Comparison of ENCODE assay signal across 8 cellular contexts in genomic region chr15:60590935-60591490, GRCh38.
DNase-seq lines count a peak whose midpoint lies in the region; ATAC-seq, FAIRE-seq and TF ChIP-seq lines count a peak whose summit lies in the region.

No MANE protein-coding gene starts in this region.

- TF ChIP-seq RAD21 in H1 (IDR thresholded peaks at IDR 0.05 in 1 of 2, conservative IDR thresholded peaks at IDR 0.05 in 1 of 2; ENCODE audit: low read depth in 2 of 2, low read length in 2 of 2) = peak in 1 of 2 experiments; percentile 5; a peak in 1 of 4 replicates

- no peak overlapping the region for H4K91ac ChIP-seq in H1 (replicated peaks; ENCODE audit: insufficient read length, low read length)

- H3K79me1 ChIP-seq in H1 (ENCODE audit: low read depth, low read length) (no peaks in the 10 kb centered on the region), mesendoderm (ENCODE audit: low read length) (peaks cover 2% of the 10 kb centered on the region)

- no peaks in the 10 kb centered on the region for H3K9me3 ChIP-seq in H1 (ENCODE audit: insufficient read depth in 2 of 2, low read depth in 1 of 2, low read length in 1 of 2)

- H4K5ac ChIP-seq in H1 (ENCODE audit: insufficient read length, low read depth, low read length) (no peak overlapping the region), mesendoderm (ENCODE audit: low read length) (no peak overlapping the region)

- H2AFZ ChIP-seq in H1 (ENCODE audit: low read length) = no peak overlapping the region

- H3K27me3 ChIP-seq in H1 (replicated peaks in 1 of 4; ENCODE audit: control insufficient read depth in 3 of 4, extremely low read depth in 1 of 4, insufficient read depth in 3 of 4, low read length in 3 of 4) (peaks cover 0 to 7% (median 0%) of the 10 kb centered on the region in 4 experiments; a peak in 2 of 7 replicates), mesendoderm (ENCODE audit: insufficient read depth, low read length, poor library complexity) (no peaks in the 10 kb centered on the region)

- ATAC-seq in stimulated activated naive CD8-positive, alpha-beta T cell treated with anti-CD3 and anti-CD28 coated beads, Interleukin-15, Interleukin-2, amounts not matched to agents 100 U/mL and 50 U/mL, for 24 hours = no peak
- ATAC-seq in GM18861 (IDR thresholded peaks at IDR 0.05; ENCODE audit: unreplicated experiment) = no peak

- in situ Hi-C loops in KBM-7 (cut with MboI; ENCODE audit: low pct_unique_long_range_greater_than_20kb, low sequenced_read_pairs) = no loop called here

- no peak overlapping the region for H3K4ac ChIP-seq in H1 (replicated peaks; ENCODE audit: insufficient read length, low read depth, low read length)
- no peak overlapping the region for H3K4ac ChIP-seq in mesendoderm (ENCODE audit: low read depth, low read length)

- POLR2A ChIA-PET in H1 (lab: Charles Lee; ENCODE audit: partially characterized antibody) = no interaction called here

- no peaks in the 10 kb centered on the region for H3K36me3 ChIP-seq in H1 (ENCODE audit: control insufficient read depth in 2 of 4, insufficient read depth in 4 of 4, low read length in 3 of 4)
- H3K36me3 ChIP-seq in mesendoderm (ENCODE audit: control insufficient read depth, insufficient read depth, low read length) = no peaks in the 10 kb centered on the region

- H3K56ac ChIP-seq in H1 (replicated peaks; ENCODE audit: insufficient read length, low read depth, low read length) = no peak overlapping the region
- peak overlapping the region; percentile 89 for H3K56ac ChIP-seq in mesendoderm (ENCODE audit: low read length)

- TF ChIP-seq POLR2A in H1 (IDR thresholded peaks at IDR 0.05; ENCODE audit: control extremely low read depth in 1 of 2, low read depth in 2 of 2, low read length in 2 of 2) = no peak

- H3K23ac ChIP-seq in H1 (ENCODE audit: insufficient read length) (no peak overlapping the region), mesendoderm (ENCODE audit: low read length) (no peak overlapping the region)

- H2AK5ac ChIP-seq in H1 (ENCODE audit: low read depth, low read length) (no peak overlapping the region), mesendoderm (ENCODE audit: low read length) (no peak overlapping the region)

- H3K9ac ChIP-seq in H1 (replicated peaks in 1 of 4; ENCODE audit: extremely low read depth in 1 of 4, low read depth in 3 of 4, low read length in 3 of 4) = peak overlapping the region in 2 of 4 experiments; percentile 19 to 46; a peak in 3 of 7 replicates
- H3K9ac ChIP-seq in mesendoderm (ENCODE audit: low read length) = peak overlapping the region; percentile 70

- no peaks in the 10 kb centered on the region for H4K20me1 ChIP-seq in H1 (replicated peaks in 1 of 2; ENCODE audit: control insufficient read depth in 1 of 2, insufficient read depth in 2 of 2, low read length in 2 of 2)

- CTCF ChIA-PET in H1 (lab: Charles Lee; ENCODE audit: partially characterized antibody) = interaction anchor here (0.6 to 1.2 kb wide), 9 partner anchors 28 to 464 kb away, joined by 3 to 5 read pairs (median 3); no protein-coding TSS in a partner anchor

- H2BK20ac ChIP-seq in H1 (ENCODE audit: low read length) = no peak overlapping the region

- no peak overlapping the region for H3K14ac ChIP-seq in H1 (ENCODE audit: insufficient read length)

- peaks cover 13% of the 10 kb centered on the region for H3K23me2 ChIP-seq in H1 (ENCODE audit: low read depth, low read length)

- H2BK5ac ChIP-seq in H1 (ENCODE audit: low read depth, low read length) = no peak overlapping the region
- no peak overlapping the region for H2BK5ac ChIP-seq in mesendoderm (ENCODE audit: low read length)

- no peak for FAIRE-seq in H1 (lab: Jason Lieb, UNC)

- H2BK120ac ChIP-seq in H1 (replicated peaks; ENCODE audit: low read depth, low read length) (no peak overlapping the region), mesendoderm (ENCODE audit: low read depth, low read length) (no peak overlapping the region)

- H3K4me3 ChIP-seq in H1 (ENCODE audit: extremely low read depth in 1 of 4, insufficient read depth in 2 of 4, low read depth in 3 of 4, low read length in 4 of 4) (peak overlapping the region; percentile 63 to 82 (median 72)), mesendoderm (ENCODE audit: low read length) (peak overlapping the region; percentile 61)

- peaks cover 0 to 5% (median 2%) of the 10 kb centered on the region in 4 experiments; a peak in 2 of 7 replicates for H3K4me1 ChIP-seq in H1 (replicated peaks in 1 of 4; ENCODE audit: control insufficient read depth in 3 of 4, insufficient read depth in 4 of 4, low read length in 3 of 4)
- peaks cover 1% of the 10 kb centered on the region for H3K4me1 ChIP-seq in mesendoderm (ENCODE audit: control insufficient read depth, low read depth, low read length)

- H3K79me2 ChIP-seq in H1 (ENCODE audit: control insufficient read depth in 1 of 2, insufficient read depth in 2 of 2, low read length in 2 of 2) (peaks cover 0 to 32% of the 10 kb centered on the region in 2 experiments; a peak in 3 of 4 replicates), mesendoderm (ENCODE audit: control insufficient read depth, insufficient read depth, low read length) (no peaks in the 10 kb centered on the region)

- no peak overlapping the region for H2BK15ac ChIP-seq in H1 (ENCODE audit: low read length)
- H2BK15ac ChIP-seq in mesendoderm (replicated peaks; ENCODE audit: low read depth) = no peak overlapping the region

- H4K8ac ChIP-seq in H1 (ENCODE audit: extremely low read depth, insufficient read depth, low read length) (no peak overlapping the region; the same call in 1 of the 2 replicates), mesendoderm (ENCODE audit: low read depth, low read length) (no peak overlapping the region)

- no peak overlapping the region for H2BK12ac ChIP-seq in H1 (ENCODE audit: low read depth, low read length)

- H3K18ac ChIP-seq in H1 (ENCODE audit: extremely low read depth, low read length) (no peak overlapping the region; the same call in 1 of the 2 replicates), mesendoderm (ENCODE audit: low read length) (peak overlapping the region; percentile 13)

- WGBS in H1 (ENCODE audit: extremely low coverage in 1 of 2, insufficient coverage in 1 of 2, insufficient read length in 1 of 2, insufficient replicate concordance in 2 of 2, low coverage in 1 of 2, low lambda C conversion rate in 2 of 2, missing lambda C conversion rate in 1 of 2), 2 experiments = 6% methylated on average over 33 of the region's 41 CpGs; no CpG with 5 or more reads in 1 of the 2 experiments
- no CpG with 5 or more reads among the region's 41 CpGs for WGBS in mesendoderm (ENCODE audit: extremely low coverage, insufficient coverage, low lambda C conversion rate)

- H3K4me2 ChIP-seq in H1 (ENCODE audit: insufficient read depth in 1 of 2, low read depth in 2 of 2, low read length in 2 of 2) (peak overlapping the region; percentile 96 to 98), mesendoderm (ENCODE audit: low read length) (peak overlapping the region; percentile 92)

- no peak for TF ChIP-seq CTCF in H1 (IDR thresholded peaks at IDR 0.05; ENCODE audit: control extremely low read depth in 1 of 3, insufficient read depth in 1 of 3, low read depth in 1 of 3, low read length in 3 of 3)

- H3K27ac ChIP-seq in H1 (ENCODE audit: low read depth, low read length) = no peak overlapping the region
- no peak overlapping the region for H3K27ac ChIP-seq in mesendoderm (ENCODE audit: low read depth, low read length)

- peak; percentile 13 for DNase-seq in DMS114 treated with DMSO at 0.1 percent for 48 hours (lab: John Stamatoyannopoulos, UW; ENCODE audit: unreplicated experiment)
- DNase-seq in KBM-7 = peak; percentile 41
- peak; percentile 45 for DNase-seq in activated CD4-positive, alpha-beta T cell treated with anti-CD3 and anti-CD28 coated beads, Interleukin-2, amount 50 U/mL, for 1 hour
- DNase-seq in H1 (ENCODE audit: low read depth in 1 of 2, low spot score in 2 of 2) = peak in 1 of 2 experiments; percentile 78
- peak; percentile 72 for DNase-seq in mesendoderm
- peak; percentile 56 for DNase-seq in stimulated activated naive CD8-positive, alpha-beta T cell treated with anti-CD3 and anti-CD28 coated beads, Interleukin-15, Interleukin-2, amounts not matched to agents 100 U/mL and 50 U/mL, for 24 hours
- DNase-seq in T1000 (lab: John Stamatoyannopoulos, UW) = no peak

- no peak for TF ChIP-seq EP300 in H1 (IDR thresholded peaks at IDR 0.05; ENCODE audit: borderline replicate concordance in 1 of 2, low read depth in 2 of 2, low read length in 2 of 2)

TF ChIP-seq in H1, 55 proteins besides CTCF, POLR2A, EP300 and RAD21:
- peak; percentile 30; the same call in 1 of the 2 replicates for TF ChIP-seq TAF1 (IDR thresholded peaks at IDR 0.05; ENCODE audit: low read depth, low read length)
- no peak for TF ChIP-seq POLR2AphosphoS5 (IDR thresholded peaks at IDR 0.05; ENCODE audit: low read depth, low read length)
- no peak; the same call in none of the 2 replicates for TF ChIP-seq MAX (IDR thresholded peaks at IDR 0.05)
- no peak for TF ChIP-seq SIN3A (conservative IDR thresholded peaks at IDR 0.05 in 1 of 2, IDR thresholded peaks at IDR 0.05 in 1 of 2; ENCODE audit: low read depth in 1 of 2, low read length in 2 of 2)
TF ChIP-seq in H1: peak in this region for 1.
